7 cellular contexts compared by ENCODE assay signal in genomic region chr2:18991177-18992168, GRCh38.
DNase-seq lines count a peak whose midpoint lies in the region; ATAC-seq, FAIRE-seq and TF ChIP-seq lines count a peak whose summit lies in the region.

No MANE protein-coding gene starts in this region.

- no peak for TF ChIP-seq CTCF in VCaP (conservative IDR thresholded peaks at IDR 0.05)
- no peak for TF ChIP-seq CTCF in hepatocyte (IDR thresholded peaks at IDR 0.05; ENCODE audit: poor library complexity)
- TF ChIP-seq CTCF in upper lobe of right lung (IDR thresholded peaks at IDR 0.05) = no peak
- TF ChIP-seq CTCF in GM20000 (IDR thresholded peaks at IDR 0.05; ENCODE audit: extremely low read depth, missing control alignments) = no peak
- TF ChIP-seq CTCF in natural killer cell (IDR thresholded peaks at IDR 0.05) = no peak

- peaks cover 7% of the 10 kb centered on the region for H3K36me3 Mint-ChIP-seq in natural killer cell

- H3K4me3 ChIP-seq in hepatocyte (no peak overlapping the region), upper lobe of right lung (no peak overlapping the region)

- H4K20me1 ChIP-seq in hepatocyte (ENCODE audit: insufficient read depth, poor library complexity, severe bottlenecking) = no peaks in the 10 kb centered on the region

- H3K27me3 ChIP-seq in hepatocyte (no peaks in the 10 kb centered on the region), upper lobe of right lung (no peaks in the 10 kb centered on the region)

- FAIRE-seq in GM12891 (lab: Jason Lieb, UNC) = no peak

- DNase-seq in hepatocyte (ENCODE audit: low spot score) (peak; percentile 8), upper lobe of right lung (no peak), GM12891 (ENCODE audit: insufficient read length, low spot score) (no peak), GM20000 (ENCODE audit: low spot score) (no peak), natural killer cell (no peak)

- no peaks in the 10 kb centered on the region for H3K9me2 ChIP-seq in hepatocyte (replicated peaks; ENCODE audit: insufficient read depth)

- peak; percentile 39 for ATAC-seq in upper lobe of right lung
- no peak for ATAC-seq in natural killer cell

- peak; percentile 76 for TF ChIP-seq EP300 in Ishikawa (IDR thresholded peaks at IDR 0.05; ENCODE audit: borderline replicate concordance)

- H3K27me3 Mint-ChIP-seq in natural killer cell (ENCODE audit: low read depth in 2 of 2) = no peaks in the 10 kb centered on the region

- H3K4me3 Mint-ChIP-seq in natural killer cell = no peak overlapping the region

- WGBS in hepatocyte (ENCODE audit: low lambda C conversion rate, missing lambda C conversion rate) = 58% methylated on average over 5 of the region's 5 CpGs

- no peak overlapping the region for H2AFZ ChIP-seq in hepatocyte

- TF ChIP-seq RAD21 in Ishikawa (IDR thresholded peaks at IDR 0.05; ENCODE audit: low read depth) = peak; percentile 16; the same call in 1 of the 2 replicates

- H3K27ac ChIP-seq in VCaP (peak overlapping the region; percentile 62), hepatocyte (peak overlapping the region; percentile 28), upper lobe of right lung (peak overlapping the region; percentile 18)

- peaks cover 6% of the 10 kb centered on the region in 2 donors for H3K9me3 Mint-ChIP-seq in natural killer cell

- no peak for TF ChIP-seq POLR2A in GM12891 (IDR thresholded peaks at IDR 0.05; ENCODE audit: low read depth, low read length)

- intact Hi-C loops in upper lobe of right lung (cut with DNase I) (no loop called here), natural killer cell (cut with micrococcal nuclease) (no loop called here)

- no peaks in the 10 kb centered on the region for H3K9me3 ChIP-seq in hepatocyte (ENCODE audit: low read depth)
- H3K9me3 ChIP-seq in upper lobe of right lung = no peaks in the 10 kb centered on the region

- H3K4me1 ChIP-seq in hepatocyte (ENCODE audit: insufficient read depth) = peaks cover 16% of the 10 kb centered on the region
- peaks cover 14% of the 10 kb centered on the region for H3K4me1 ChIP-seq in upper lobe of right lung

- H3K27ac Mint-ChIP-seq in natural killer cell = no peak overlapping the region

- no peaks in the 10 kb centered on the region for H3K79me2 ChIP-seq in hepatocyte

- no peaks in the 10 kb centered on the region for H3K4me1 Mint-ChIP-seq in natural killer cell

- H3K36me3 ChIP-seq in hepatocyte (replicated peaks; ENCODE audit: insufficient read depth, low read depth) (no peaks in the 10 kb centered on the region), upper lobe of right lung (no peaks in the 10 kb centered on the region)

- no peak overlapping the region for H3K4me2 ChIP-seq in hepatocyte

TF ChIP-seq in Ishikawa, 13 proteins besides CTCF, POLR2A, EP300 and RAD21 (continues in another document):
- TF ChIP-seq MAX (IDR thresholded peaks at IDR 0.05) (no peak), FOXM1 (IDR thresholded peaks at IDR 0.05; ENCODE audit: borderline replicate concordance, low read depth) (peak; percentile 73), EGR1 (IDR thresholded peaks at IDR 0.05) (no peak), ZBTB7A (IDR thresholded peaks at IDR 0.05; ENCODE audit: low read depth) (no peak; the same call in 1 of the 2 replicates), CEBPB (IDR thresholded peaks at IDR 0.05) (0 out of 2 replicates have a peak, but pooled peaks have one; percentile 20), CREB1 (IDR thresholded peaks at IDR 0.05; ENCODE audit: low read depth) (peak; percentile 34; the same call in 1 of the 2 replicates), TAF1 (IDR thresholded peaks at IDR 0.05; ENCODE audit: low read depth) (no peak), YY1 (IDR thresholded peaks at IDR 0.05; ENCODE audit: low read depth) (0 out of 2 replicates have a peak, but pooled peaks have one; percentile 4), TEAD4 (IDR thresholded peaks at IDR 0.05) (peak; percentile 95), TCF12 (IDR thresholded peaks at IDR 0.05; ENCODE audit: low read depth) (peak; percentile 79)
- TF ChIP-seq, protein P1, sequence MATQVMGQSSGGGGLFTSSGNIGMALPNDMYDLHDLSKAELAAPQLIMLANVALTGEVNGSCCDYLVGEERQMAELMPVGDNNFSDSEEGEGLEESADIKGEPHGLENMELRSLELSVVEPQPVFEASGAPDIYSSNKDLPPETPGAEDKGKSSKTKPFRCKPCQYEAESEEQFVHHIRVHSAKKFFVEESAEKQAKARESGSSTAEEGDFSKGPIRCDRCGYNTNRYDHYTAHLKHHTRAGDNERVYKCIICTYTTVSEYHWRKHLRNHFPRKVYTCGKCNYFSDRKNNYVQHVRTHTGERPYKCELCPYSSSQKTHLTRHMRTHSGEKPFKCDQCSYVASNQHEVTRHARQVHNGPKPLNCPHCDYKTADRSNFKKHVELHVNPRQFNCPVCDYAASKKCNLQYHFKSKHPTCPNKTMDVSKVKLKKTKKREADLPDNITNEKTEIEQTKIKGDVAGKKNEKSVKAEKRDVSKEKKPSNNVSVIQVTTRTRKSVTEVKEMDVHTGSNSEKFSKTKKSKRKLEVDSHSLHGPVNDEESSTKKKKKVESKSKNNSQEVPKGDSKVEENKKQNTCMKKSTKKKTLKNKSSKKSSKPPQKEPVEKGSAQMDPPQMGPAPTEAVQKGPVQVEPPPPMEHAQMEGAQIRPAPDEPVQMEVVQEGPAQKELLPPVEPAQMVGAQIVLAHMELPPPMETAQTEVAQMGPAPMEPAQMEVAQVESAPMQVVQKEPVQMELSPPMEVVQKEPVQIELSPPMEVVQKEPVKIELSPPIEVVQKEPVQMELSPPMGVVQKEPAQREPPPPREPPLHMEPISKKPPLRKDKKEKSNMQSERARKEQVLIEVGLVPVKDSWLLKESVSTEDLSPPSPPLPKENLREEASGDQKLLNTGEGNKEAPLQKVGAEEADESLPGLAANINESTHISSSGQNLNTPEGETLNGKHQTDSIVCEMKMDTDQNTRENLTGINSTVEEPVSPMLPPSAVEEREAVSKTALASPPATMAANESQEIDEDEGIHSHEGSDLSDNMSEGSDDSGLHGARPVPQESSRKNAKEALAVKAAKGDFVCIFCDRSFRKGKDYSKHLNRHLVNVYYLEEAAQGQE (IDR thresholded peaks at IDR 0.05; ENCODE audit: low read depth) = no peak

TF ChIP-seq in GM12891, 5 proteins besides CTCF, POLR2A, EP300 and RAD21:
- TF ChIP-seq PAX5 (IDR thresholded peaks at IDR 0.05; ENCODE audit: insufficient read depth, low read length, severe bottlenecking) = no peak
- no peak for TF ChIP-seq POLR2AphosphoS5 (IDR thresholded peaks at IDR 0.05; ENCODE audit: low read depth, low read length)
- no peak for TF ChIP-seq SPI1 (IDR thresholded peaks at IDR 0.05; ENCODE audit: low read depth, low read length)
- TF ChIP-seq POU2F2 (IDR thresholded peaks at IDR 0.05; ENCODE audit: low read depth, low read length) = no peak
- no peak for TF ChIP-seq TAF1 (IDR thresholded peaks at IDR 0.05; ENCODE audit: low read depth, low read length)
